In the genomic region with DNA sequence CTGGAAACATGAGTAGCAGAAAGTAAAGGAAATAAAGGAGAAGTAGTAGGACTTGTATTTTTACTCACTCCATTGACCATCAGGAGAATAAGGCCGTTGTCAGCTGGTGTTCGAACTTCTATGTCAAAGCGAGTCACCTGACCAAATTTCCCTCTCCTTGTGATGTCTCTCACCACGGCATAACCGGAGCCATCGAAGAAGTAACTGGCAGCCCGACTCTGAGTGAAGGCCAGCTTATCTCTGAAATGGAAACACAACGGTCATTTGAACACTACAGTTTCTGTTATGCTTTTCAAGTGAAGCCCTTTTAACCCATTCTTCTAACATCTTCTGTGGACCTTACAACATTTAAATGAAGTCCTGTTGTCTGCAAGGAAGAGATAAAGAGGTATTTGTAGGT, we compare ENCODE assay signal across 1 cellular context.
TF ChIP-seq lines count a peak whose summit lies in the region.

No MANE protein-coding gene starts in this region.

TF ChIP-seq in K562, 482 proteins besides CTCF, POLR2A, EP300 and RAD21:
- TF ChIP-seq JUND (IDR thresholded peaks at IDR 0.05; ENCODE audit: borderline replicate concordance, low read depth, low read length) = no peak
- TF ChIP-seq JUND (tag; IDR thresholded peaks at IDR 0.05; ENCODE audit: borderline replicate concordance, low read depth, low read length) = 0 out of 3 replicates have a peak, but pooled peaks have one; percentile 39
- TF ChIP-seq ARID1B (IDR thresholded peaks at IDR 0.05) = 0 out of 2 replicates have a peak, but pooled peaks have one; percentile 11
- TF ChIP-seq, protein P1, sequence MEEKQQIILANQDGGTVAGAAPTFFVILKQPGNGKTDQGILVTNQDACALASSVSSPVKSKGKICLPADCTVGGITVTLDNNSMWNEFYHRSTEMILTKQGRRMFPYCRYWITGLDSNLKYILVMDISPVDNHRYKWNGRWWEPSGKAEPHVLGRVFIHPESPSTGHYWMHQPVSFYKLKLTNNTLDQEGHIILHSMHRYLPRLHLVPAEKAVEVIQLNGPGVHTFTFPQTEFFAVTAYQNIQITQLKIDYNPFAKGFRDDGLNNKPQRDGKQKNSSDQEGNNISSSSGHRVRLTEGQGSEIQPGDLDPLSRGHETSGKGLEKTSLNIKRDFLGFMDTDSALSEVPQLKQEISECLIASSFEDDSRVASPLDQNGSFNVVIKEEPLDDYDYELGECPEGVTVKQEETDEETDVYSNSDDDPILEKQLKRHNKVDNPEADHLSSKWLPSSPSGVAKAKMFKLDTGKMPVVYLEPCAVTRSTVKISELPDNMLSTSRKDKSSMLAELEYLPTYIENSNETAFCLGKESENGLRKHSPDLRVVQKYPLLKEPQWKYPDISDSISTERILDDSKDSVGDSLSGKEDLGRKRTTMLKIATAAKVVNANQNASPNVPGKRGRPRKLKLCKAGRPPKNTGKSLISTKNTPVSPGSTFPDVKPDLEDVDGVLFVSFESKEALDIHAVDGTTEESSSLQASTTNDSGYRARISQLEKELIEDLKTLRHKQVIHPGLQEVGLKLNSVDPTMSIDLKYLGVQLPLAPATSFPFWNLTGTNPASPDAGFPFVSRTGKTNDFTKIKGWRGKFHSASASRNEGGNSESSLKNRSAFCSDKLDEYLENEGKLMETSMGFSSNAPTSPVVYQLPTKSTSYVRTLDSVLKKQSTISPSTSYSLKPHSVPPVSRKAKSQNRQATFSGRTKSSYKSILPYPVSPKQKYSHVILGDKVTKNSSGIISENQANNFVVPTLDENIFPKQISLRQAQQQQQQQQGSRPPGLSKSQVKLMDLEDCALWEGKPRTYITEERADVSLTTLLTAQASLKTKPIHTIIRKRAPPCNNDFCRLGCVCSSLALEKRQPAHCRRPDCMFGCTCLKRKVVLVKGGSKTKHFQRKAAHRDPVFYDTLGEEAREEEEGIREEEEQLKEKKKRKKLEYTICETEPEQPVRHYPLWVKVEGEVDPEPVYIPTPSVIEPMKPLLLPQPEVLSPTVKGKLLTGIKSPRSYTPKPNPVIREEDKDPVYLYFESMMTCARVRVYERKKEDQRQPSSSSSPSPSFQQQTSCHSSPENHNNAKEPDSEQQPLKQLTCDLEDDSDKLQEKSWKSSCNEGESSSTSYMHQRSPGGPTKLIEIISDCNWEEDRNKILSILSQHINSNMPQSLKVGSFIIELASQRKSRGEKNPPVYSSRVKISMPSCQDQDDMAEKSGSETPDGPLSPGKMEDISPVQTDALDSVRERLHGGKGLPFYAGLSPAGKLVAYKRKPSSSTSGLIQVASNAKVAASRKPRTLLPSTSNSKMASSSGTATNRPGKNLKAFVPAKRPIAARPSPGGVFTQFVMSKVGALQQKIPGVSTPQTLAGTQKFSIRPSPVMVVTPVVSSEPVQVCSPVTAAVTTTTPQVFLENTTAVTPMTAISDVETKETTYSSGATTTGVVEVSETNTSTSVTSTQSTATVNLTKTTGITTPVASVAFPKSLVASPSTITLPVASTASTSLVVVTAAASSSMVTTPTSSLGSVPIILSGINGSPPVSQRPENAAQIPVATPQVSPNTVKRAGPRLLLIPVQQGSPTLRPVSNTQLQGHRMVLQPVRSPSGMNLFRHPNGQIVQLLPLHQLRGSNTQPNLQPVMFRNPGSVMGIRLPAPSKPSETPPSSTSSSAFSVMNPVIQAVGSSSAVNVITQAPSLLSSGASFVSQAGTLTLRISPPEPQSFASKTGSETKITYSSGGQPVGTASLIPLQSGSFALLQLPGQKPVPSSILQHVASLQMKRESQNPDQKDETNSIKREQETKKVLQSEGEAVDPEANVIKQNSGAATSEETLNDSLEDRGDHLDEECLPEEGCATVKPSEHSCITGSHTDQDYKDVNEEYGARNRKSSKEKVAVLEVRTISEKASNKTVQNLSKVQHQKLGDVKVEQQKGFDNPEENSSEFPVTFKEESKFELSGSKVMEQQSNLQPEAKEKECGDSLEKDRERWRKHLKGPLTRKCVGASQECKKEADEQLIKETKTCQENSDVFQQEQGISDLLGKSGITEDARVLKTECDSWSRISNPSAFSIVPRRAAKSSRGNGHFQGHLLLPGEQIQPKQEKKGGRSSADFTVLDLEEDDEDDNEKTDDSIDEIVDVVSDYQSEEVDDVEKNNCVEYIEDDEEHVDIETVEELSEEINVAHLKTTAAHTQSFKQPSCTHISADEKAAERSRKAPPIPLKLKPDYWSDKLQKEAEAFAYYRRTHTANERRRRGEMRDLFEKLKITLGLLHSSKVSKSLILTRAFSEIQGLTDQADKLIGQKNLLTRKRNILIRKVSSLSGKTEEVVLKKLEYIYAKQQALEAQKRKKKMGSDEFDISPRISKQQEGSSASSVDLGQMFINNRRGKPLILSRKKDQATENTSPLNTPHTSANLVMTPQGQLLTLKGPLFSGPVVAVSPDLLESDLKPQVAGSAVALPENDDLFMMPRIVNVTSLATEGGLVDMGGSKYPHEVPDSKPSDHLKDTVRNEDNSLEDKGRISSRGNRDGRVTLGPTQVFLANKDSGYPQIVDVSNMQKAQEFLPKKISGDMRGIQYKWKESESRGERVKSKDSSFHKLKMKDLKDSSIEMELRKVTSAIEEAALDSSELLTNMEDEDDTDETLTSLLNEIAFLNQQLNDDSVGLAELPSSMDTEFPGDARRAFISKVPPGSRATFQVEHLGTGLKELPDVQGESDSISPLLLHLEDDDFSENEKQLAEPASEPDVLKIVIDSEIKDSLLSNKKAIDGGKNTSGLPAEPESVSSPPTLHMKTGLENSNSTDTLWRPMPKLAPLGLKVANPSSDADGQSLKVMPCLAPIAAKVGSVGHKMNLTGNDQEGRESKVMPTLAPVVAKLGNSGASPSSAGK (IDR thresholded peaks at IDR 0.05) = 0 out of 2 replicates have a peak, but pooled peaks have one; percentile 37
- TF ChIP-seq, protein P2, sequence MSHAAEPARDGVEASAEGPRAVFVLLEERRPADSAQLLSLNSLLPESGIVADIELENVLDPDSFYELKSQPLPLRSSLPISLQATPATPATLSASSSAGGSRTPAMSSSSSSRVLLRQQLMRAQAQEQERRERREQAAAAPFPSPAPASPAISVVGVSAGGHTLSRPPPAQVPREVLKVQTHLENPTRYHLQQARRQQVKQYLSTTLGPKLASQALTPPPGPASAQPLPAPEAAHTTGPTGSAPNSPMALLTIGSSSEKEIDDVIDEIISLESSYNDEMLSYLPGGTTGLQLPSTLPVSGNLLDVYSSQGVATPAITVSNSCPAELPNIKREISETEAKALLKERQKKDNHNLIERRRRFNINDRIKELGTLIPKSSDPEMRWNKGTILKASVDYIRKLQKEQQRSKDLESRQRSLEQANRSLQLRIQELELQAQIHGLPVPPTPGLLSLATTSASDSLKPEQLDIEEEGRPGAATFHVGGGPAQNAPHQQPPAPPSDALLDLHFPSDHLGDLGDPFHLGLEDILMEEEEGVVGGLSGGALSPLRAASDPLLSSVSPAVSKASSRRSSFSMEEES (CRISPR knock-in tag; IDR thresholded peaks at IDR 0.05) = peak; percentile 33; the same call in 1 of the 2 replicates
- TF ChIP-seq ZKSCAN1 (IDR thresholded peaks at IDR 0.05; ENCODE audit: low read depth, low read length) = no peak
- peak; percentile 61 for TF ChIP-seq TCF3 (CRISPR knock-in tag; IDR thresholded peaks at IDR 0.05)
- TF ChIP-seq, protein P3, sequence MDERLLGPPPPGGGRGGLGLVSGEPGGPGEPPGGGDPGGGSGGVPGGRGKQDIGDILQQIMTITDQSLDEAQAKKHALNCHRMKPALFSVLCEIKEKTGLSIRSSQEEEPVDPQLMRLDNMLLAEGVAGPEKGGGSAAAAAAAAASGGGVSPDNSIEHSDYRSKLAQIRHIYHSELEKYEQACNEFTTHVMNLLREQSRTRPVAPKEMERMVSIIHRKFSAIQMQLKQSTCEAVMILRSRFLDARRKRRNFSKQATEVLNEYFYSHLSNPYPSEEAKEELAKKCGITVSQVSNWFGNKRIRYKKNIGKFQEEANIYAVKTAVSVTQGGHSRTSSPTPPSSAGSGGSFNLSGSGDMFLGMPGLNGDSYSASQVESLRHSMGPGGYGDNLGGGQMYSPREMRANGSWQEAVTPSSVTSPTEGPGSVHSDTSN (CRISPR knock-in tag; IDR thresholded peaks at IDR 0.05; ENCODE audit: low read depth) = no peak
- TF ChIP-seq, protein P3 (tag; conservative IDR thresholded peaks at IDR 0.05; ENCODE audit: low read depth) = peak; percentile 53
- TF ChIP-seq MYNN (IDR thresholded peaks at IDR 0.05) = no peak
- TF ChIP-seq MYNN (CRISPR knock-in tag; IDR thresholded peaks at IDR 0.05) = no peak
- TF ChIP-seq, protein P4, sequence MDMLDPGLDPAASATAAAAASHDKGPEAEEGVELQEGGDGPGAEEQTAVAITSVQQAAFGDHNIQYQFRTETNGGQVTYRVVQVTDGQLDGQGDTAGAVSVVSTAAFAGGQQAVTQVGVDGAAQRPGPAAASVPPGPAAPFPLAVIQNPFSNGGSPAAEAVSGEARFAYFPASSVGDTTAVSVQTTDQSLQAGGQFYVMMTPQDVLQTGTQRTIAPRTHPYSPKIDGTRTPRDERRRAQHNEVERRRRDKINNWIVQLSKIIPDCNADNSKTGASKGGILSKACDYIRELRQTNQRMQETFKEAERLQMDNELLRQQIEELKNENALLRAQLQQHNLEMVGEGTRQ (CRISPR knock-in tag; IDR thresholded peaks at IDR 0.05) = peak; percentile 26; the same call in 1 of the 2 replicates
- no peak for TF ChIP-seq ZNF175 (CRISPR knock-in tag; IDR thresholded peaks at IDR 0.05; ENCODE audit: low read depth)
- TF ChIP-seq, protein P5, sequence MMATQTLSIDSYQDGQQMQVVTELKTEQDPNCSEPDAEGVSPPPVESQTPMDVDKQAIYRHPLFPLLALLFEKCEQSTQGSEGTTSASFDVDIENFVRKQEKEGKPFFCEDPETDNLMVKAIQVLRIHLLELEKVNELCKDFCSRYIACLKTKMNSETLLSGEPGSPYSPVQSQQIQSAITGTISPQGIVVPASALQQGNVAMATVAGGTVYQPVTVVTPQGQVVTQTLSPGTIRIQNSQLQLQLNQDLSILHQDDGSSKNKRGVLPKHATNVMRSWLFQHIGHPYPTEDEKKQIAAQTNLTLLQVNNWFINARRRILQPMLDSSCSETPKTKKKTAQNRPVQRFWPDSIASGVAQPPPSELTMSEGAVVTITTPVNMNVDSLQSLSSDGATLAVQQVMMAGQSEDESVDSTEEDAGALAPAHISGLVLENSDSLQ (IDR thresholded peaks at IDR 0.05) = peak; percentile 47; the same call in 1 of the 2 replicates
- peak; percentile 49; the same call in 1 of the 2 replicates for TF ChIP-seq CBFA2T3 (IDR thresholded peaks at IDR 0.05)
- TF ChIP-seq, protein P6, sequence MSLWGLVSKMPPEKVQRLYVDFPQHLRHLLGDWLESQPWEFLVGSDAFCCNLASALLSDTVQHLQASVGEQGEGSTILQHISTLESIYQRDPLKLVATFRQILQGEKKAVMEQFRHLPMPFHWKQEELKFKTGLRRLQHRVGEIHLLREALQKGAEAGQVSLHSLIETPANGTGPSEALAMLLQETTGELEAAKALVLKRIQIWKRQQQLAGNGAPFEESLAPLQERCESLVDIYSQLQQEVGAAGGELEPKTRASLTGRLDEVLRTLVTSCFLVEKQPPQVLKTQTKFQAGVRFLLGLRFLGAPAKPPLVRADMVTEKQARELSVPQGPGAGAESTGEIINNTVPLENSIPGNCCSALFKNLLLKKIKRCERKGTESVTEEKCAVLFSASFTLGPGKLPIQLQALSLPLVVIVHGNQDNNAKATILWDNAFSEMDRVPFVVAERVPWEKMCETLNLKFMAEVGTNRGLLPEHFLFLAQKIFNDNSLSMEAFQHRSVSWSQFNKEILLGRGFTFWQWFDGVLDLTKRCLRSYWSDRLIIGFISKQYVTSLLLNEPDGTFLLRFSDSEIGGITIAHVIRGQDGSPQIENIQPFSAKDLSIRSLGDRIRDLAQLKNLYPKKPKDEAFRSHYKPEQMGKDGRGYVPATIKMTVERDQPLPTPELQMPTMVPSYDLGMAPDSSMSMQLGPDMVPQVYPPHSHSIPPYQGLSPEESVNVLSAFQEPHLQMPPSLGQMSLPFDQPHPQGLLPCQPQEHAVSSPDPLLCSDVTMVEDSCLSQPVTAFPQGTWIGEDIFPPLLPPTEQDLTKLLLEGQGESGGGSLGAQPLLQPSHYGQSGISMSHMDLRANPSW (CRISPR knock-in tag; IDR thresholded peaks at IDR 0.05) = no peak
- TF ChIP-seq, protein P7, sequence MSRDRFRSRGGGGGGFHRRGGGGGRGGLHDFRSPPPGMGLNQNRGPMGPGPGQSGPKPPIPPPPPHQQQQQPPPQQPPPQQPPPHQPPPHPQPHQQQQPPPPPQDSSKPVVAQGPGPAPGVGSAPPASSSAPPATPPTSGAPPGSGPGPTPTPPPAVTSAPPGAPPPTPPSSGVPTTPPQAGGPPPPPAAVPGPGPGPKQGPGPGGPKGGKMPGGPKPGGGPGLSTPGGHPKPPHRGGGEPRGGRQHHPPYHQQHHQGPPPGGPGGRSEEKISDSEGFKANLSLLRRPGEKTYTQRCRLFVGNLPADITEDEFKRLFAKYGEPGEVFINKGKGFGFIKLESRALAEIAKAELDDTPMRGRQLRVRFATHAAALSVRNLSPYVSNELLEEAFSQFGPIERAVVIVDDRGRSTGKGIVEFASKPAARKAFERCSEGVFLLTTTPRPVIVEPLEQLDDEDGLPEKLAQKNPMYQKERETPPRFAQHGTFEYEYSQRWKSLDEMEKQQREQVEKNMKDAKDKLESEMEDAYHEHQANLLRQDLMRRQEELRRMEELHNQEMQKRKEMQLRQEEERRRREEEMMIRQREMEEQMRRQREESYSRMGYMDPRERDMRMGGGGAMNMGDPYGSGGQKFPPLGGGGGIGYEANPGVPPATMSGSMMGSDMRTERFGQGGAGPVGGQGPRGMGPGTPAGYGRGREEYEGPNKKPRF (IDR thresholded peaks at IDR 0.05; ENCODE audit: low read depth, low read length) = no peak
- no peak for TF ChIP-seq NR2C2 (CRISPR knock-in tag; IDR thresholded peaks at IDR 0.05)
- TF ChIP-seq NR2C2 (tag; IDR thresholded peaks at IDR 0.05) = peak; percentile 28; the same call in 1 of the 2 replicates
- TF ChIP-seq BMI1 (IDR thresholded peaks at IDR 0.05; ENCODE audit: low read length) = no peak
- TF ChIP-seq RAD51 (IDR thresholded peaks at IDR 0.05; ENCODE audit: borderline replicate concordance, low read depth) = peak; percentile 45; the same call in 1 of the 2 replicates
- TF ChIP-seq L3MBTL2 (IDR thresholded peaks at IDR 0.05) = 0 out of 2 replicates have a peak, but pooled peaks have one; percentile 18
- no peak for TF ChIP-seq NCOA1 (IDR thresholded peaks at IDR 0.05; ENCODE audit: low read depth)
- peak; percentile 14; the same call in 1 of the 2 replicates for TF ChIP-seq TAL1 (IDR thresholded peaks at IDR 0.05)
- peak; percentile 30; the same call in 1 of the 2 replicates for TF ChIP-seq MYBL2 (IDR thresholded peaks at IDR 0.05; ENCODE audit: low read depth)
- no peak for TF ChIP-seq MYBL2 (CRISPR knock-in tag; IDR thresholded peaks at IDR 0.05; ENCODE audit: borderline replicate concordance)
- no peak for TF ChIP-seq ZNF77 (CRISPR knock-in tag; IDR thresholded peaks at IDR 0.05)
- no peak for TF ChIP-seq STAT5B (CRISPR knock-in tag; IDR thresholded peaks at IDR 0.05)
- TF ChIP-seq SMAD1 (IDR thresholded peaks at IDR 0.05; ENCODE audit: low read depth, low read length, partially characterized antibody) = no peak
